ENCODE assay signal across 10 cellular contexts in the genomic region with DNA sequence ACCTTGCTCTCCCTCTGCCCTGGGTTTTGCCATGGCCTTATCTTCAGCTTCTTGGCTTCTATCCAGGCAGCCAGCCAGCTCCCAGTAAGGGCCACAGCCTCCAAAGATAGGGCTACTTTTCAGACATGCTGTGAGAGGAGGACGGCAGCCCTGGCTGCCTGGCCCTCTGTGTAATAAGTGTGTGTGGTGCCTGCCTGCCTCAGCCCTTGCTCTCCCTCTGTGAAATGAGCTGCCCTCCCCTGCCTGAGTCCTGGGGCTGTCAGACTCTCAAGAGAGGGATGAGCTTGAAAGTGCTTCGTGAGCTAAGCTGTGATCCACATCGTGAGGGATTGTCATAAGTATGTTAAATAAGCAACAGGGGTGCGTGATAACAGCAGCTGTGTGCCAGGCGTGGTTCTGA. TPM values are rescaled to one million over a fixed set of nuclear protein-coding genes. Genes with fewer than 3 reads are reported as not detected.
DNase-seq lines count a peak whose midpoint lies in the region; ATAC-seq and TF ChIP-seq lines count a peak whose summit lies in the region.
"Had no signal": no experiment of that assay in that cellular context is flagged by ENCODE, and none has a peak within 500 bp of the region (broad histone marks: within the 10 kb centered on the region; RNA-seq: fewer than 3 reads in every experiment).

No MANE protein-coding gene starts in this region.

- intact Hi-C loops in breast epithelium (cut with DNase I; ENCODE audit: low total_unique reads), result no loop called here
- intact Hi-C loops in mammary epithelial cell (cut with micrococcal nuclease), result no loop called here
- intact Hi-C loops in aorta (cut with DNase I), result no loop called here

- H3K4me1 ChIP-seq in breast epithelium, result peaks cover 23 to 27% of the 10 kb centered on the region in 2 donors
- peaks cover 58% of the 10 kb centered on the region for H3K4me1 ChIP-seq in mammary epithelial cell (ENCODE audit: insufficient read depth, low read length)
- H3K4me1 ChIP-seq in mucosa of rectum (ENCODE audit: control insufficient read depth in 2 of 2, insufficient read depth in 2 of 2, low read length in 2 of 2), result peaks cover 32 to 43% of the 10 kb centered on the region in 2 donors
- H3K4me1 ChIP-seq in aorta (ENCODE audit: control insufficient read depth in 1 of 2, insufficient read depth in 2 of 2, low read length in 2 of 2), result peaks cover 0 to 4% of the 10 kb centered on the region in 2 donors

- TF ChIP-seq CTCF in breast epithelium (IDR thresholded peaks at IDR 0.05) (no peak), mammary epithelial cell (conservative IDR thresholded peaks at IDR 0.05 in 1 of 2, IDR thresholded peaks at IDR 0.05 in 1 of 2; ENCODE audit: extremely low read depth in 1 of 2, insufficient read depth in 1 of 2, low read depth in 1 of 2, low read length in 2 of 2) (no peak)

- H3K9ac ChIP-seq in mammary epithelial cell (ENCODE audit: insufficient read depth, low read length) (no peak overlapping the region), mucosa of rectum (ENCODE audit: low read depth in 1 of 2, low read length in 2 of 2) (peak overlapping the region in 1 of 2 donors; percentile 49)

- ATAC-seq in aorta (ENCODE audit: low FRiP score) (peak; percentile 42), HG03159 (IDR thresholded peaks at IDR 0.05; ENCODE audit: unreplicated experiment) (no peak), GM21423 (IDR thresholded peaks at IDR 0.05; ENCODE audit: unreplicated experiment) (no peak)
- ATAC-seq: T-cell had no signal

- CTCF ChIA-PET in mammary epithelial cell (lab: Charles Lee; ENCODE audit: low non-redundant PET), result no interaction called here

- dilution Hi-C loops in mammary epithelial cell (cut with HindIII; ENCODE audit: low sequenced_read_pairs), result no loop called here

- no peak for DNase-seq in breast epithelium (ENCODE audit: low spot score in 2 of 2)
- DNase-seq in mammary epithelial cell, result no peak
- DNase-seq in erythroblast (lab: John Stamatoyannopoulos, UW), result peak; percentile 81 to 87
- peak in 1 of 2 donors; percentile 71 for DNase-seq in aorta
- DNase-seq in activated CD4-positive, alpha-beta T cell treated with anti-CD3 and anti-CD28 coated beads for 48 hours, result no peak
- DNase-seq: stimulated activated CD4-positive, alpha-beta T cell treated with anti-CD3 and anti-CD28 coated beads, Interleukin-4, amount 100 ng/mL, for 24 hours; T-cell had no signal

- H3K4me2 ChIP-seq in mammary epithelial cell (ENCODE audit: insufficient read depth, low read depth, low read length), result no peak overlapping the region

- H3K27me3 ChIP-seq in breast epithelium (no peaks in the 10 kb centered on the region), mammary epithelial cell (ENCODE audit: insufficient read depth, low read length) (no peaks in the 10 kb centered on the region), mucosa of rectum (ENCODE audit: control insufficient read depth in 2 of 2, insufficient read depth in 2 of 2, low read length in 2 of 2) (no peaks in the 10 kb centered on the region), aorta (ENCODE audit: control insufficient read depth in 1 of 2, insufficient read depth in 2 of 2, low read length in 1 of 2) (no peaks in the 10 kb centered on the region)

- no peak overlapping the region for H2AFZ ChIP-seq in mammary epithelial cell (ENCODE audit: low read depth, low read length)

- 100% methylated on average over 4 of the region's 5 CpGs for WGBS in mammary epithelial cell (ENCODE audit: low coverage, missing lambda C conversion rate)
- WGBS in aorta, 2 donors, result 21 to 24% methylated on average over 5 of the region's 5 CpGs

- no peak overlapping the region for H3K4me3 ChIP-seq in breast epithelium
- H3K4me3 ChIP-seq in mammary epithelial cell (replicated peaks in 1 of 3; ENCODE audit: insufficient read depth in 1 of 3, low read depth in 2 of 3, low read length in 3 of 3), result no peak overlapping the region
- H3K4me3 ChIP-seq in mucosa of rectum (ENCODE audit: low read length in 2 of 2), result no peak overlapping the region
- H3K4me3 ChIP-seq in aorta (ENCODE audit: low read length in 2 of 2), result no peak overlapping the region

- no peaks in the 10 kb centered on the region for H3K36me3 ChIP-seq in breast epithelium
- peaks cover 2% of the 10 kb centered on the region for H3K36me3 ChIP-seq in mammary epithelial cell (ENCODE audit: insufficient read depth, low read length)
- no peaks in the 10 kb centered on the region for H3K36me3 ChIP-seq in mucosa of rectum (ENCODE audit: control insufficient read depth in 2 of 2, insufficient read depth in 2 of 2, low read length in 2 of 2)
- no peaks in the 10 kb centered on the region for H3K36me3 ChIP-seq in aorta (ENCODE audit: control insufficient read depth in 1 of 2, insufficient read depth in 2 of 2, low read length in 1 of 2)

- no peaks in the 10 kb centered on the region for H3K9me3 ChIP-seq in breast epithelium
- H3K9me3 ChIP-seq in mammary epithelial cell (replicated peaks; ENCODE audit: insufficient read depth, low read length), result no peaks in the 10 kb centered on the region
- no peaks in the 10 kb centered on the region for H3K9me3 ChIP-seq in mucosa of rectum (ENCODE audit: control insufficient read depth in 2 of 2, low read length in 2 of 2)
- no peaks in the 10 kb centered on the region for H3K9me3 ChIP-seq in aorta (ENCODE audit: control insufficient read depth, low read length)

- peak overlapping the region; percentile 75 to 82 for H3K27ac ChIP-seq in breast epithelium
- H3K27ac ChIP-seq in mammary epithelial cell (ENCODE audit: insufficient read depth, low read depth, low read length), result no peak overlapping the region
- peak overlapping the region; percentile 26 to 40 for H3K27ac ChIP-seq in mucosa of rectum (ENCODE audit: low read depth in 2 of 2, low read length in 2 of 2)
- peak overlapping the region in 1 of 2 donors; percentile 34 for H3K27ac ChIP-seq in aorta (ENCODE audit: low read depth in 1 of 2, low read length in 2 of 2)

- peaks cover 4% of the 10 kb centered on the region for H4K20me1 ChIP-seq in mammary epithelial cell (ENCODE audit: insufficient read depth, low read length)

- BruUV-seq in mammary epithelial cell (replicated peaks; lab: Mats Ljungman, UMichigan), result no TSS peak

- in situ Hi-C loops in mammary epithelial cell (cut with MboI; ENCODE audit: low sequenced_read_pairs in 2 of 2), result no loop called here

- no peak for TF ChIP-seq POLR2A in breast epithelium (IDR thresholded peaks at IDR 0.05)
- no peak for TF ChIP-seq POLR2A in erythroblast (IDR thresholded peaks at IDR 0.05; ENCODE audit: low read length)

- H3K79me2 ChIP-seq in mammary epithelial cell (ENCODE audit: insufficient read depth, low read length), result peaks cover 90% of the 10 kb centered on the region

RNA-seq across cellular contexts. Expression of gene NDST1, which starts 8.1 kb away (rescaled TPM):
- 10 to 100 TPM; 46.7 to 92.3 (median 74.1) TPM for total RNA-seq in breast epithelium
- total RNA-seq in mammary epithelial cell, result 100 to 1,000 TPM; 114 to 128 TPM
- polyA plus RNA-seq in mammary epithelial cell, result 43.2 TPM
- 101 TPM for polyA minus RNA-seq in mammary epithelial cell
- 100 to 1,000 TPM in 1 of 2 donors, 10 to 100 TPM in 1; 74.0 to 116 TPM for total RNA-seq in aorta
- polyA plus RNA-seq in aorta, result 10 to 100 TPM; 10.4 to 12.1 TPM

Comparison
In these comparisons a context has a peak if more than half of its experiments do, and no peak if none do; other contexts are left out.
1. DNase-seq: peak in erythroblast (2 of 2); none in breast epithelium (0 of 2), mammary epithelial cell (single experiment) and activated CD4-positive, alpha-beta T cell treated with anti-CD3 and anti-CD28 coated beads for 48 hours (single experiment).